1 cellular context compared by ENCODE assay signal in genomic region chr3:11591006-11591360, GRCh38.
TF ChIP-seq lines count a peak whose summit lies in the region.

No MANE protein-coding gene starts in this region.

TF ChIP-seq in HepG2, 621 proteins besides CTCF, POLR2A, EP300 and RAD21 (continued from another document):
- TF ChIP-seq ZNF646 (CRISPR knock-in tag; IDR thresholded peaks at IDR 0.05) (0 out of 2 replicates have a peak, but pooled peaks have one; percentile 32), PHB2 (IDR thresholded peaks at IDR 0.05; ENCODE audit: partially characterized antibody) (no peak), CENPBD1 (CRISPR knock-in tag; IDR thresholded peaks at IDR 0.05; ENCODE audit: borderline replicate concordance, low read depth) (no peak)
